In the genomic region with DNA sequence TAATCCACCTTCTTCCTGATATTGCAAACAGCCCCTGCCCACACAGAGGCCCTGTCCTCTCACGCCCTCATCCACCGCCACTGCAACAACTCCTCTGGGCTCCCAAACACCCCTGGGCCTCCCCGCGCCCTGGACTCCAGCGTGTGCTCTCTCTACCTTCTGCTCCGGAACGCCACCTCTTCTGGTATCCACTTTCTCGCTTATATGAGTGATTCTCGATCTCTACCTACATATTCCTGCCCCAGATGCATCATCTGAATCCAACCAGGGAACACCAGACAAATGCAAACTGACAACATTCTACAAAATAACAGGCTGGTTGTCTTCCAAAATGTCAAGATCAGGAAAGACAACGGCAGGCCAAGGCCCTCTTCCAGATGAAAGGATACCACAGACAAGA, we compare ENCODE assay signal across 27 cellular contexts. TPM values are rescaled to one million over a fixed set of nuclear protein-coding genes. Genes with fewer than 3 reads are reported as not detected.
"Had no signal": no experiment of that assay in that cellular context is flagged by ENCODE, and none has a peak within 500 bp of the region (broad histone marks: within the 10 kb centered on the region; RNA-seq: fewer than 3 reads in every experiment).

No MANE protein-coding gene starts in this region.

- H3K4me1 ChIP-seq: left lung, right lobe of liver, tibial nerve, uterus had no signal

- DNase-seq: hippocampal formation; kidney glomerular epithelial cell; left colon; left lung; mammary epithelial cell; mesenchymal stem cell; naive thymus-derived CD8-positive, alpha-beta T cell; occipital lobe; ovary; right lobe of liver; stimulated activated CD4-positive, alpha-beta T cell treated with anti-CD3 and anti-CD28 coated beads, Interleukin-1b, Interleukin-23, amount 100 ng/mL, for 48 hours; stimulated activated CD4-positive, alpha-beta T cell treated with anti-CD3 and anti-CD28 coated beads, Interleukin-4, amount 100 ng/mL, for 1 hour; stimulated activated naive CD4-positive, alpha-beta T cell treated with Interleukin-2 at 50 U/mL for 16 hours; stimulated activated naive CD8-positive, alpha-beta T cell treated with anti-CD3 and anti-CD28 coated beads, Interleukin-15, amount 100 ng/mL, for 72 hours; substantia nigra; uterus had no signal

- H3K36me3 ChIP-seq: ovary, right lobe of liver, uterus had no signal

- H3K4me2 ChIP-seq: smooth muscle cell had no signal

- H3K4me3 Mint-ChIP-seq: naive thymus-derived CD8-positive, alpha-beta T cell; neural crest cell; stimulated activated naive CD8-positive, alpha-beta T cell treated with anti-CD3 and anti-CD28 coated beads, Interleukin-15, amount 100 ng/mL, for 72 hours; type B pancreatic cell had no signal

- H3K4me3 ChIP-seq: left lung, lower lobe of right lung, ovary, right atrium auricular region, right lobe of liver, smooth muscle cell, tibial nerve, uterus had no signal

- H3K27me3 ChIP-seq: left lung, neutrophil, ovary, right atrium auricular region, right lobe of liver, tibial nerve, uterus had no signal

- H3K9me3 ChIP-seq: left lung, lower lobe of right lung, neutrophil, ovary, right atrium auricular region, right lobe of liver, tibial nerve, uterus had no signal

- H3K9me3 Mint-ChIP-seq: naive thymus-derived CD8-positive, alpha-beta T cell; neural crest cell; stimulated activated naive CD8-positive, alpha-beta T cell treated with anti-CD3 and anti-CD28 coated beads, Interleukin-15, amount 100 ng/mL, for 72 hours; type B pancreatic cell had no signal

- H3K27ac Mint-ChIP-seq: progenitor cell of endocrine pancreas, type B pancreatic cell had no signal

- H3K27ac ChIP-seq: left lung, lower lobe of right lung, neutrophil, ovary, right atrium auricular region, right lobe of liver, tibial nerve, uterus had no signal

- H3K36me3 Mint-ChIP-seq: type B pancreatic cell had no signal

- H3K27me3 Mint-ChIP-seq: naive thymus-derived CD8-positive, alpha-beta T cell; progenitor cell of endocrine pancreas; stimulated activated naive CD8-positive, alpha-beta T cell treated with anti-CD3 and anti-CD28 coated beads, Interleukin-15, amount 100 ng/mL, for 72 hours; type B pancreatic cell had no signal

RNA-seq across cellular contexts. Expression of gene P2RX1, which starts 42.4 kb away (rescaled TPM):
- total RNA-seq: mammary epithelial cell, neural crest cell, occipital lobe, pulmonary artery endothelial cell, renal cortical epithelial cell had no signal
- polyA plus RNA-seq: keratinocyte; mammary epithelial cell; naive thymus-derived CD8-positive, alpha-beta T cell had no signal
